ENCODE assay signal across 21 cellular contexts in genomic region chr16:10077861-10078260, GRCh38.
"Had no signal": no experiment of that assay in that cellular context is flagged by ENCODE, and none has a peak within 500 bp of the region (broad histone marks: within the 10 kb centered on the region; RNA-seq: fewer than 3 reads in every experiment).

No MANE protein-coding gene starts in this region.

- H3K27ac Mint-ChIP-seq: activated naive CD4-positive, alpha-beta T cell treated with anti-CD3 and anti-CD28 coated beads, Interleukin-2, amount 50 U/mL, for 72 hours; activated T-cell treated with anti-CD3 and anti-CD28 coated beads, Interleukin-2, amount 50 U/mL, for 24 hours; activated T-helper 17 cell treated with anti-CD3 and anti-CD28 coated beads, Interleukin-2, amount 50 U/mL, for 72 hours; mesothelial cell of epicardium; naive thymus-derived CD8-positive, alpha-beta T cell; WTC11 had no signal

- H3K4me3 ChIP-seq: left ventricle myocardium inferior, neural progenitor cell, prostate gland, spleen, thoracic aorta, upper lobe of left lung had no signal

- H2AFZ ChIP-seq: neural progenitor cell had no signal

- H3K9me3 Mint-ChIP-seq: activated T-cell treated with anti-CD3 and anti-CD28 coated beads, Interleukin-2, amount 50 U/mL, for 24 hours; activated T-helper 17 cell treated with anti-CD3 and anti-CD28 coated beads, Interleukin-2, amount 50 U/mL, for 72 hours; neural progenitor cell had no signal

- H3K9ac ChIP-seq: neural progenitor cell had no signal

- H3K36me3 Mint-ChIP-seq: activated naive CD4-positive, alpha-beta T cell treated with anti-CD3 and anti-CD28 coated beads, Interleukin-2, amount 50 U/mL, for 72 hours; mesothelial cell of epicardium; naive thymus-derived CD8-positive, alpha-beta T cell; neural progenitor cell had no signal

- H3K4me2 ChIP-seq: neural progenitor cell had no signal

- H3K27me3 ChIP-seq: neural progenitor cell, upper lobe of left lung had no signal

- H3K4me1 Mint-ChIP-seq: activated T-helper 17 cell treated with anti-CD3 and anti-CD28 coated beads, Interleukin-2, amount 50 U/mL, for 72 hours; naive thymus-derived CD8-positive, alpha-beta T cell had no signal

- H3K27ac ChIP-seq: left ventricle myocardium inferior, neural progenitor cell, prostate gland, spleen, thoracic aorta, upper lobe of left lung had no signal

- DNase-seq: activated T-cell treated with anti-CD3 and anti-CD28 coated beads, Interleukin-2, amount 50 U/mL, for 24 hours; cerebellar nuclear complex; cortex of kidney; effector CD4-positive, alpha-beta T cell; erythroblast; foreskin melanocyte; hippocampal formation; left ventricle myocardium inferior; naive thymus-derived CD8-positive, alpha-beta T cell; spleen; stimulated activated CD4-positive, alpha-beta T cell treated with anti-CD3 and anti-CD28 coated beads, Interleukin-4, amount 100 ng/mL, for 24 hours; stimulated activated naive CD4-positive, alpha-beta T cell treated with Interleukin-2 at 50 U/mL for 16 hours; T-helper 9 cell had no signal

- H3K36me3 ChIP-seq: left ventricle myocardium inferior, neural progenitor cell, prostate gland, spleen, thoracic aorta, upper lobe of left lung had no signal

- H3K4me1 ChIP-seq: prostate gland, spleen had no signal

- H3K27me3 Mint-ChIP-seq: activated T-cell treated with anti-CD3 and anti-CD28 coated beads, Interleukin-2, amount 50 U/mL, for 24 hours had no signal

- H3K9me3 ChIP-seq: prostate gland, thoracic aorta, upper lobe of left lung had no signal

- H3K4me3 Mint-ChIP-seq: activated T-cell treated with anti-CD3 and anti-CD28 coated beads, Interleukin-2, amount 50 U/mL, for 24 hours; activated T-helper 17 cell treated with anti-CD3 and anti-CD28 coated beads, Interleukin-2, amount 50 U/mL, for 72 hours; mesothelial cell of epicardium; naive thymus-derived CD8-positive, alpha-beta T cell; WTC11 had no signal

- ATAC-seq: activated naive CD4-positive, alpha-beta T cell treated with anti-CD3 and anti-CD28 coated beads, Interleukin-2, amount 50 U/mL, for 72 hours; activated T-helper 17 cell treated with anti-CD3 and anti-CD28 coated beads, Interleukin-2, amount 50 U/mL, for 72 hours; naive thymus-derived CD8-positive, alpha-beta T cell had no signal
